Comparison of ENCODE assay signal across 8 cellular contexts in the genomic region with DNA sequence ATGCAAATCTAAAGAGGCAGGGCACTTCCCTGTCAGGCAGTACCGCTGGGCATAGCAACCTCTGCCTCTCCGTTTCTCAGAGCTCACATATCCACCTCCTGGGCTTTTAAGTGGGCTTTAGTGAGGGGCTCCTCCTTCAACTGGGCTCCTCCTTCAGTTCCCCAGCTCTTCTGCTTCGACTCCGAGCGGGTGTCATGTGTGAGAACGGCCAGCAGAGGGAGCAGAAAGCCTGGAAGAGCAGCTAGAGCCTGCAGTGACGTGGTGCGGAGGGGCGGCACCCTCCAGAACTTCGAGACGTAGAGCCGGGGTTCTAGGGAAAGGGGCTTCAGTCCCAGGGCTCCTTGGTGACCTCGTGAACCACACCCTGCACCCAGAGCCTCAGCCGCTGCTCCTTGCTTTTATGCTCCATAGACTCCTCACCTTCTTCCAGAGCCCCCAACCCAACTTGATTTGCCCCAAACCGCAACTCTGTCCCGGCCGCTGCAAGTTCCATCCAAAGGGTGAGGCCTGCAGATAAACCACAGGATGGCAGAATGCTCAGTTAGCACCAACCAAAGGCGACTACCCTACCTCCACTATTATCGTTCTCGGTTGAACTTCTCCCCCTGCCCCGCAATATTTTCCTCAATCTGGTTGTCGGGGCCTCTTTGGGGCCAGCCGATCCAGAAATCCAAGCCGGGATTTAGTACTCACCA. TPM values are rescaled to one million over a fixed set of nuclear protein-coding genes. Genes with fewer than 3 reads are reported as not detected.
DNase-seq lines count a peak whose midpoint lies in the region; ATAC-seq and TF ChIP-seq lines count a peak whose summit lies in the region.

No MANE protein-coding gene starts in this region.

- ATAC-seq in GM18873 (IDR thresholded peaks at IDR 0.05; ENCODE audit: low FRiP score, unreplicated experiment) (peak; percentile 52), HG03139 (IDR thresholded peaks at IDR 0.05; ENCODE audit: unreplicated experiment) (peak; percentile 43)

- intact Hi-C loops in spleen (cut with DNase I; ENCODE audit: low total_unique reads): no loop called here

- H3K27ac ChIP-seq in AG04450 (ENCODE audit: low read depth, low read length) (peak overlapping the region; percentile 80), spleen (peak overlapping the region; percentile 84 to 94 (median 88))

- WGBS in spleen, 5 donors: 0 to 2% (median 0%) methylated on average over 17 to 24 of the region's 24 CpGs

- TF ChIP-seq CTCF in AG04450 (IDR thresholded peaks at IDR 0.05; ENCODE audit: low read depth, low read length) (peak; percentile 87), WI38 (IDR thresholded peaks at IDR 0.05; ENCODE audit: low read depth, low read length) (peak; percentile 67), cardiac fibroblast (IDR thresholded peaks at IDR 0.05; ENCODE audit: low read depth, low read length) (peak; percentile 98), spleen (IDR thresholded peaks at IDR 0.05 in 8 of 11, conservative IDR thresholded peaks at IDR 0.05 in 3 of 11) (peak; percentile 94 to 100 (median 97))

- no peaks in the 10 kb centered on the region for H3K36me3 ChIP-seq in spleen

- H3K27me3 ChIP-seq in AG04450 (ENCODE audit: control insufficient read depth, insufficient read depth, low read length) (no peaks in the 10 kb centered on the region), spleen (replicated peaks in 1 of 7) (peaks cover 0 to 29% (median 13%) of the 10 kb centered on the region in 7 donors)

- peaks cover 31 to 67% (median 46%) of the 10 kb centered on the region in 6 donors for H3K4me1 ChIP-seq in spleen

- H3K4me3 ChIP-seq in AG04450 (ENCODE audit: low read depth, low read length) (peak overlapping the region; percentile 88), WI38 (ENCODE audit: low read depth, low read length) (peak overlapping the region; percentile 55), cardiac fibroblast (replicated peaks in 1 of 2; ENCODE audit: low read depth in 2 of 2, low read length in 2 of 2) (peak overlapping the region; percentile 68 to 73), spleen (peak overlapping the region; percentile 60 to 91 (median 65))

- H3K9me3 ChIP-seq in AG04450 (ENCODE audit: control insufficient read depth, insufficient read depth, low read length) (no peaks in the 10 kb centered on the region), spleen (no peaks in the 10 kb centered on the region)

- CTCF ChIA-PET in AG04450 (lab: Charles Lee): interaction anchor here (0.5 to 2.4 kb wide), 64 partner anchors 9 to 441 kb away, joined by 3 to 37 read pairs (median 5); a partner anchor contains a TSS

- POLR2A ChIA-PET in AG04450 (lab: Yijun Ruan, JAX): interaction anchor here (0.6 to 0.8 kb wide), 4 partner anchors 38 to 169 kb away, joined by 3 to 10 read pairs (median 4); a partner anchor contains a TSS

- DNase-seq in AG04450 (ENCODE audit: low read depth, low spot score) (peak; percentile 94), NCI-H2196 treated with DMSO at 0.1 percent for 48 hours (lab: John Stamatoyannopoulos, UW; ENCODE audit: unreplicated experiment) (peak; percentile 94), cardiac fibroblast (ENCODE audit: low read depth in 2 of 2) (peak; percentile 98), iris pigment epithelial cell (ENCODE audit: low read depth) (peak; percentile 96), spleen (peak; percentile 97)

- peak in 1 of 3 donors; percentile 51 for TF ChIP-seq POLR2A in spleen (IDR thresholded peaks at IDR 0.05)

RNA-seq across cellular contexts. Expression of a gene that starts 0.4 kb away (rescaled TPM):
- polyA plus RNA-seq in AG04450 (2011; rRNA removed) (8.3 and 9.7 TPM in 2 replicates), spleen (1 to 10 TPM in 1 of 3 donors, under 1 TPM in 2; 0.63 to 1.2 (median 0.77) TPM)
- 16.6 and 16.9 TPM in 2 replicates for polyA minus RNA-seq in AG04450 (2011; rRNA and poly(A)+ RNA removed)
- 1 to 10 TPM in 4 of 7 donors, under 1 TPM in 3; 0.46 to 3.6 (median 1.1) TPM for total RNA-seq in spleen

RNA-seq across cellular contexts. Expression of a gene that starts 4.1 kb away (rescaled TPM):
- polyA plus RNA-seq in AG04450 (2011; rRNA removed) (10.8 TPM in 2 replicates), spleen (under 1 TPM in 1 of 3 donors, not detected in 2; 0.02 TPM)
- polyA minus RNA-seq in AG04450 (2011; rRNA and poly(A)+ RNA removed): 8.3 and 9.8 TPM in 2 replicates
- total RNA-seq in spleen: not detected

RNA-seq across cellular contexts. Expression of a gene that starts 20.5 kb away (rescaled TPM):
- polyA plus RNA-seq in AG04450 (2011; rRNA removed): 1.2 TPM in 2 replicates
- polyA minus RNA-seq in AG04450 (2011; rRNA and poly(A)+ RNA removed): 0.39 and 1.2 TPM in 2 replicates
- 100 to 1,000 TPM; 148 to 328 (median 226) TPM for total RNA-seq in spleen
- 100 to 1,000 TPM; 190 to 400 (median 251) TPM for polyA plus RNA-seq in spleen

RNA-seq across cellular contexts. Expression of a gene that starts 24.6 kb away (rescaled TPM):
- polyA plus RNA-seq in AG04450 (2011; rRNA removed) (not detected in 2 replicates), spleen (not detected)
- polyA minus RNA-seq in AG04450 (2011; rRNA and poly(A)+ RNA removed): 0.17 TPM in 1 of 2 replicates, not detected in the other
- under 1 TPM in 1 of 7 donors, not detected in 6; 0.19 TPM for total RNA-seq in spleen

RNA-seq across cellular contexts. Expression of a gene that starts 28.4 kb away (rescaled TPM):
- polyA plus RNA-seq in AG04450 (2011; rRNA removed): 19.3 and 20.0 TPM in 2 replicates
- polyA minus RNA-seq in AG04450 (2011; rRNA and poly(A)+ RNA removed): 25.2 and 31.3 TPM in 2 replicates
- 10 to 100 TPM; 46.1 to 90.8 (median 61.2) TPM for total RNA-seq in spleen
- polyA plus RNA-seq in spleen: 10 to 100 TPM; 11.3 to 16.9 (median 13.2) TPM

Comparison
In these comparisons a context has a peak if more than half of its experiments do, and no peak if none do; other contexts are left out.
1. Peak in every context shown above with its lines: DNase-seq, ATAC-seq, H3K4me3 ChIP-seq and H3K27ac ChIP-seq.
2. RNA of a gene that starts 4.1 kb away (polyA plus RNA-seq): 10.8 TPM in AG04450; 0.02 TPM in spleen; every median in the first group is over 10 times any median in the second.
3. RNA of a gene that starts 20.5 kb away (polyA plus RNA-seq): 190 to 400 TPM in spleen; 1.2 TPM in AG04450; every median in the first group is over 10 times any median in the second.